In the genomic region with DNA sequence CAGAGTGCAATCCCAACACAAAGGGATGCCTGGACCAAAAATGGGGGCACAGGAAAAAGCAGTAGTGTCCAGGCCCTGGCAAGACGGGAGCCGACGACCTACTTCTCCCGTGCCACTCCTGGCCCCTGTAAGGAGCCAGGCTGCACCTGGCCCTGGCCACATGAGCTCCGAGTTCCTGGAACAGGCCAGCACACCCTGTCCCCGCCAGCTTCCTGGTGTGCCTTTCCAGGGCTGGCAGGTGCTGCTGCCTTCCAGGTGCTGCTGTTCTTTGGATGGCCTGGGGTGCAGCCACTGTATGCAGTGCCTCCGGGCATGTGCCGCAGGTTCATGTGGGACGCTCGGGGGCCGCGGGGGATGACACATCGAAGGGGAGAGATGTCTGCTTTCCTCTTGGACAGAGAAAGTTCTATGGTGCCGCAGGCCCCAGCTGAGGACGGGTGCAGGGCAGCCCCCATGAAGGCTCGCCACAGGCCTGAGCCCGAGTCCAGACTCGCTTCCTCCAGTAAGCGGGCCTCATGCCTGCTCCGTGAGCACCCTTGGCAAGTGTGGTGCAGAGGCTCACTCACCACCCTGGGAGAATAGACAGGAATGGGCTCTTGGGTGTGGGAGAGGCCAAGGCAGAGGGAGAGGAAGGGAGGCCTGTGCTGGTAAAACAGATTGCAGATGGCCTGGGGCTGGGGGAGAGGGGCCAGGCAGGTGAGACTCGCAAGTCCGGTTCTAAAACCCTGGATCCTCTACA, we compare ENCODE assay signal across 20 cellular contexts. TPM values are rescaled to one million over a fixed set of nuclear protein-coding genes. Genes with fewer than 3 reads are reported as not detected.
A peak's percentile ranks its signal among the peaks of the same experiment; 100 is the strongest.
DNase-seq lines count a peak whose midpoint lies in the region; ATAC-seq and TF ChIP-seq lines count a peak whose summit lies in the region.
"Had no signal": no experiment of that assay in that cellular context is flagged by ENCODE, and none has a peak within 500 bp of the region (broad histone marks: within the 10 kb centered on the region; RNA-seq: fewer than 3 reads in every experiment).

No MANE protein-coding gene starts in this region.

- H3K9me3 Mint-ChIP-seq in activated CD4-positive, alpha-beta memory T cell treated with anti-CD3 and anti-CD28 coated beads for 36 hours, result no peaks in the 10 kb centered on the region
- H3K9me3 Mint-ChIP-seq: naive thymus-derived CD8-positive, alpha-beta T cell; stimulated activated effector memory CD8-positive, alpha-beta T cell treated with anti-CD3 and anti-CD28 coated beads, Interleukin-12 subunit alpha, Interleukin-12 subunit beta, amount 100 ng/mL, for 72 hours had no signal

- H3K36me3 ChIP-seq in lung (ENCODE audit: control insufficient read depth in 2 of 2, insufficient read depth in 2 of 2, low read length in 2 of 2), result peaks cover 0 to 16% of the 10 kb centered on the region in 2 donors
- H3K36me3 ChIP-seq in upper lobe of left lung, result peaks cover 0 to 14% (median 8%) of the 10 kb centered on the region in 4 donors

- WGBS in lung, 2 donors, result 81 to 87% methylated on average over 21 to 22 of the region's 22 CpGs
- 73 to 82% methylated on average over 15 to 18 of the region's 22 CpGs for WGBS in upper lobe of left lung, 2 donors

- no peak overlapping the region for H3K4me3 ChIP-seq in lung
- no peak overlapping the region for H3K4me3 ChIP-seq in upper lobe of left lung
- H3K4me3 ChIP-seq: left ventricle myocardium inferior, tibial nerve had no signal

- intact Hi-C loops in activated CD4-positive, alpha-beta memory T cell treated with anti-CD3 and anti-CD28 coated beads for 36 hours (cut with micrococcal nuclease), result loop anchor here (10.0 kb wide), 1 partner anchor 88 kb away; a partner anchor contains a TSS

- H3K4me3 Mint-ChIP-seq in activated CD4-positive, alpha-beta memory T cell treated with anti-CD3 and anti-CD28 coated beads for 36 hours, result no peak overlapping the region
- H3K4me3 Mint-ChIP-seq: naive thymus-derived CD8-positive, alpha-beta T cell; stimulated activated effector memory CD8-positive, alpha-beta T cell treated with anti-CD3 and anti-CD28 coated beads, Interleukin-12 subunit alpha, Interleukin-12 subunit beta, amount 100 ng/mL, for 72 hours had no signal

- no peaks in the 10 kb centered on the region for H3K9me3 ChIP-seq in lung (ENCODE audit: control insufficient read depth in 2 of 2, insufficient read depth in 1 of 2, low read length in 1 of 2)
- H3K9me3 ChIP-seq in upper lobe of left lung, result no peaks in the 10 kb centered on the region
- H3K9me3 ChIP-seq: left ventricle myocardium inferior, tibial nerve had no signal

- POLR2A ChIA-PET in activated CD4-positive, alpha-beta memory T cell treated with anti-CD3 and anti-CD28 coated beads for 36 hours (lab: Charles Lee), result no interaction called here

- TF ChIP-seq CTCF in lung (IDR thresholded peaks at IDR 0.05; ENCODE audit: control extremely low read depth, extremely low read depth) (no peak), upper lobe of left lung (IDR thresholded peaks at IDR 0.05) (peak in 1 of 6 experiments; percentile 13)

- H3K27ac Mint-ChIP-seq in activated CD4-positive, alpha-beta memory T cell treated with anti-CD3 and anti-CD28 coated beads for 36 hours, result no peak overlapping the region
- H3K27ac Mint-ChIP-seq: H9; stimulated activated effector memory CD8-positive, alpha-beta T cell treated with anti-CD3 and anti-CD28 coated beads, Interleukin-12 subunit alpha, Interleukin-12 subunit beta, amount 100 ng/mL, for 72 hours had no signal

- TF ChIP-seq EP300 in upper lobe of left lung (IDR thresholded peaks at IDR 0.05), result peak in 2 of 4 donors; percentile 85 to 98

- no peaks in the 10 kb centered on the region for H3K27me3 Mint-ChIP-seq in activated CD4-positive, alpha-beta memory T cell treated with anti-CD3 and anti-CD28 coated beads for 36 hours
- H3K27me3 Mint-ChIP-seq: naive thymus-derived CD8-positive, alpha-beta T cell had no signal

- H3K4me1 ChIP-seq in lung (ENCODE audit: control insufficient read depth in 2 of 2, insufficient read depth in 2 of 2, low read length in 2 of 2), result no peaks in the 10 kb centered on the region
- peaks cover 0 to 19% (median 11%) of the 10 kb centered on the region in 4 donors for H3K4me1 ChIP-seq in upper lobe of left lung
- H3K4me1 ChIP-seq: left ventricle myocardium inferior had no signal

- DNase-seq in NCI-H2029 (lab: John Stamatoyannopoulos, UW), result peak; percentile 73
- no peak for DNase-seq in NCI-H2029 treated with DMSO at 0.1 percent for 48 hours (lab: John Stamatoyannopoulos, UW)
- peak; percentile 16 for DNase-seq in epidermal melanocyte (ENCODE audit: insufficient read length, low spot score)
- peak; percentile 59 for DNase-seq in lung (ENCODE audit: low spot score)
- peak; percentile 81 to 93 for DNase-seq in upper lobe of left lung
- no peak for DNase-seq in NCI-H446 (lab: John Stamatoyannopoulos, UW)
- DNase-seq in activated CD4-positive, alpha-beta memory T cell treated with anti-CD3 and anti-CD28 coated beads for 36 hours, result no peak
- DNase-seq: activated CD4-positive, CD25-positive, alpha-beta regulatory T cell; activated effector memory CD4-positive, alpha-beta T cell treated with anti-CD3 and anti-CD28 coated beads, Interleukin-2, amount 50 U/mL, for 16 hours; amygdala; DMS153; foreskin fibroblast; H9; left ventricle myocardium inferior; NCI-H1417; stimulated activated CD4-positive, alpha-beta T cell treated with anti-CD3 and anti-CD28 coated beads, Interleukin-12 subunit alpha, Interleukin-12 subunit beta, amount 100 ng/mL, for 4 hours had no signal

- TF ChIP-seq POLR2A in upper lobe of left lung (IDR thresholded peaks at IDR 0.05), result peak in 1 of 4 donors; percentile 66

- H3K36me3 Mint-ChIP-seq in activated CD4-positive, alpha-beta memory T cell treated with anti-CD3 and anti-CD28 coated beads for 36 hours, result no peaks in the 10 kb centered on the region

- peaks cover 4% of the 10 kb centered on the region for H3K4me1 Mint-ChIP-seq in activated CD4-positive, alpha-beta memory T cell treated with anti-CD3 and anti-CD28 coated beads for 36 hours (ENCODE audit: low read depth)
- H3K4me1 Mint-ChIP-seq: stimulated activated effector memory CD8-positive, alpha-beta T cell treated with anti-CD3 and anti-CD28 coated beads, Interleukin-12 subunit alpha, Interleukin-12 subunit beta, amount 100 ng/mL, for 72 hours had no signal

- H3K27me3 ChIP-seq in lung (ENCODE audit: control insufficient read depth, insufficient read depth), result no peaks in the 10 kb centered on the region
- H3K27me3 ChIP-seq in upper lobe of left lung, result no peaks in the 10 kb centered on the region
- H3K27me3 ChIP-seq: tibial nerve had no signal

- CTCF ChIA-PET in activated CD4-positive, alpha-beta memory T cell treated with anti-CD3 and anti-CD28 coated beads for 36 hours (lab: Charles Lee), result interaction anchor here (0.9 to 6.3 kb wide), 5 partner anchors 12 to 193 kb away, joined by 3 to 54 read pairs (median 6); a partner anchor contains a TSS

- ATAC-seq in lung (ENCODE audit: insufficient read depth, low FRiP score) (peak; percentile 31), upper lobe of left lung (ENCODE audit: low FRiP score in 2 of 2) (peak; percentile 30 to 77), HG03139 (IDR thresholded peaks at IDR 0.05; ENCODE audit: unreplicated experiment) (no peak)

- H3K27ac ChIP-seq in lung (ENCODE audit: low read depth in 1 of 2, low read length in 1 of 2) (peak overlapping the region in 1 of 2 donors; percentile 77), upper lobe of left lung (peak overlapping the region; percentile 38 to 94 (median 72))
- H3K27ac ChIP-seq: left ventricle myocardium inferior had no signal

RNA-seq across cellular contexts. Expression of a gene that starts 54.7 kb away (rescaled TPM):
- total RNA-seq in lung, result 100 to 1,000 TPM in 1 of 2 donors, 10 to 100 TPM in 1; 46.2 to 604 TPM
- 100 to 1,000 TPM; 166 to 258 TPM for polyA plus RNA-seq in lung
- 100 to 1,000 TPM; 191 to 805 (median 577) TPM for total RNA-seq in upper lobe of left lung
- 100 to 1,000 TPM; 209 to 212 TPM for total RNA-seq in activated CD4-positive, alpha-beta memory T cell treated with anti-CD3 and anti-CD28 coated beads for 36 hours

RNA-seq across cellular contexts. Expression of a gene that starts 59.9 kb away (rescaled TPM):
- 10 to 100 TPM; 33.2 to 89.4 TPM for total RNA-seq in lung
- 100 to 1,000 TPM in 1 of 2 donors, 10 to 100 TPM in 1; 60.4 to 128 TPM for polyA plus RNA-seq in lung
- 100 to 1,000 TPM in 2 of 6 donors, 10 to 100 TPM in 4; 52.9 to 204 (median 71.8) TPM for total RNA-seq in upper lobe of left lung
- 10 to 100 TPM; 49.6 to 51.7 TPM for total RNA-seq in activated CD4-positive, alpha-beta memory T cell treated with anti-CD3 and anti-CD28 coated beads for 36 hours

Comparison
In these comparisons a context has a peak if more than half of its experiments do, and no peak if none do; other contexts are left out.
1. DNase-seq: peak in NCI-H2029 (single experiment), epidermal melanocyte (single experiment), lung (single experiment) and upper lobe of left lung (2 of 2); none in NCI-H2029 treated with DMSO at 0.1 percent for 48 hours (single experiment), NCI-H446 (0 of 2) and activated CD4-positive, alpha-beta memory T cell treated with anti-CD3 and anti-CD28 coated beads for 36 hours (single experiment).